18 cellular contexts compared by ENCODE assay signal in the genomic region with DNA sequence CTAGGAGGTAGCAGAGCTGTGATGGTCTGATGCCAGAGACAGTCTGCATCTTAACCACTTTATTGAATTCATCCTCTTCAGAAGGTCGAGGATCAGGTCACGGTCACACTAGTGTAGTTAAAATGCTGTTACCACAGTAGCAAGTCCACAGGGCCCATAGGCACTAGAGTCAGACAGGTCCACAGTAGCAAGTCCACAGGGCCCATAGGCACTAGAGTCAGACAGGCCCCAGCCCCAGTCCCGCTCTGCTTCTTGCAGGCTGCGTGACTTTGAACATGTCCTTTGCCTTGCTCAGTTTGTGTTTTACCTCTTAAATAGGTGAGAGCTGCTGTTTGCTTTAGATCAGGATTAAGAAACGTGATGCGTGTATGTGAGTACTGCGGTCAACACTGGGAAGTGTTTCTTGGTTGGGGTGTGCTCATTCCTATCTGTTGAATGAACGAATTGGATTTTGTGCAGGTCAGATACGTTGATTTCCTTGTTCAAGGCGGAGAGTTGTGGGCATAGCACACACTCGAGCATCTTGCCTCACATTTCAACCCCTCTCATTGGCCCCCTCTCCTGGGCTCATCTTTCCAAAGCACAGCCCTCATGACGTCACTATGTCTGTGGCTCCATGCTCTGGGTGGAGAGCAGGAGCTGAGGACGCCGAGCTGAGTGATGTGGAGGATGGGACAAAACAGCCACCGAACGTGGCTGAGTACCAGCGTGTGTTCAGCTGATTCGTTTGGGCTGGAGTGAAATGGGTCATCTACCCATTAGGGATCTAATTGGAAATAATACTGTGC.
A peak's percentile ranks its signal among the peaks of the same experiment; 100 is the strongest.
DNase-seq lines count a peak whose midpoint lies in the region; ATAC-seq, FAIRE-seq and TF ChIP-seq lines count a peak whose summit lies in the region.
"Had no signal": no experiment of that assay in that cellular context is flagged by ENCODE, and none has a peak within 500 bp of the region (broad histone marks: within the 10 kb centered on the region; RNA-seq: fewer than 3 reads in every experiment).

No MANE protein-coding gene starts in this region.

- peak overlapping the region in 2 of 3 donors; percentile 23 to 44 for H3K27ac Mint-ChIP-seq in CD4-positive, CD25-positive, alpha-beta regulatory T cell

- H3K79me1 ChIP-seq in H1 (ENCODE audit: low read depth, low read length) = peaks cover 5% of the 10 kb centered on the region; the same call in 1 of the 2 replicates

- no peaks in the 10 kb centered on the region for H3K27me3 Mint-ChIP-seq in CD4-positive, CD25-positive, alpha-beta regulatory T cell
- H3K27me3 Mint-ChIP-seq: IgD-negative memory B cell had no signal

- H2BK5ac ChIP-seq in H1 (ENCODE audit: low read depth, low read length) = no peak overlapping the region

- WGBS in H1 (ENCODE audit: extremely low coverage in 1 of 2, insufficient coverage in 1 of 2, insufficient read length in 1 of 2, insufficient replicate concordance in 2 of 2, low coverage in 1 of 2, low lambda C conversion rate in 2 of 2, missing lambda C conversion rate in 1 of 2), 2 experiments = 87% methylated on average over 18 of the region's 18 CpGs; no CpG with 5 or more reads in 1 of the 2 experiments

- H2AFZ ChIP-seq in H1 (ENCODE audit: low read length) = no peak overlapping the region
- H2AFZ ChIP-seq: PC-9 had no signal

- TF ChIP-seq EP300 in H1 (IDR thresholded peaks at IDR 0.05; ENCODE audit: borderline replicate concordance in 1 of 2, low read depth in 2 of 2, low read length in 2 of 2) = no peak

- no peak for FAIRE-seq in H1 (lab: Jason Lieb, UNC)
- FAIRE-seq: A549 had no signal

- H3K4me1 Mint-ChIP-seq in CD4-positive, CD25-positive, alpha-beta regulatory T cell = peaks cover 6 to 17% (median 12%) of the 10 kb centered on the region in 4 donors

- H3K36me3 Mint-ChIP-seq in CD4-positive, CD25-positive, alpha-beta regulatory T cell = peaks cover 31% of the 10 kb centered on the region

- H3K18ac ChIP-seq in H1 (ENCODE audit: extremely low read depth, low read length) = no peak overlapping the region

- DNase-seq in CD4-positive, CD25-positive, alpha-beta regulatory T cell = no peak
- DNase-seq in H1 (ENCODE audit: low read depth in 1 of 2, low spot score in 2 of 2) (no peak), mesenteric fat pad (ENCODE audit: low spot score) (peak; percentile 45), CD1c-positive myeloid dendritic cell (ENCODE audit: extremely low spot score) (no peak), NCI-H748 (lab: John Stamatoyannopoulos, UW; ENCODE audit: unreplicated experiment) (no peak)
- DNase-seq: Caco-2, DMS153, NCI-H1105, NCI-H1694, NCI-H226, NCI-H526 treated with DMSO at 0.1 percent for 48 hours, PC-9 had no signal

- H2BK120ac ChIP-seq in H1 (replicated peaks; ENCODE audit: low read depth, low read length) = no peak overlapping the region

- peak overlapping the region in 1 of 4 experiments; percentile 24; a peak in 1 of 7 replicates for H3K9ac ChIP-seq in H1 (replicated peaks in 1 of 4; ENCODE audit: extremely low read depth in 1 of 4, low read depth in 3 of 4, low read length in 3 of 4)

- H3K4ac ChIP-seq in H1 (replicated peaks; ENCODE audit: insufficient read length, low read depth, low read length) = no peak overlapping the region

- no peak overlapping the region for H3K27ac ChIP-seq in CD4-positive, CD25-positive, alpha-beta regulatory T cell (ENCODE audit: insufficient read depth, low read length, poor library complexity, severe bottlenecking)
- H3K27ac ChIP-seq in HEK293 (ENCODE audit: extremely low read depth, low read depth, low read length) (no peak overlapping the region), H1 (ENCODE audit: low read depth, low read length) (no peak overlapping the region)
- H3K27ac ChIP-seq: A549, C4-2B, PC-9 had no signal

- H3K4me1 ChIP-seq in CD4-positive, CD25-positive, alpha-beta regulatory T cell (ENCODE audit: control insufficient read depth, insufficient read depth, low read length, poor library complexity, severe bottlenecking) = no peaks in the 10 kb centered on the region
- H3K4me1 ChIP-seq in HEK293 (ENCODE audit: control insufficient read depth, insufficient read depth, low read length) (no peaks in the 10 kb centered on the region), H1 (replicated peaks in 1 of 4; ENCODE audit: control insufficient read depth in 3 of 4, insufficient read depth in 4 of 4, low read length in 3 of 4) (peaks cover 0 to 10% (median 5%) of the 10 kb centered on the region in 4 experiments; a peak in 6 of 7 replicates)
- H3K4me1 ChIP-seq: A549, Caco-2 had no signal

- no peak for ATAC-seq in CD4-positive, CD25-positive, alpha-beta regulatory T cell (ENCODE audit: low read depth in 2 of 2)
- ATAC-seq in GM18520 (IDR thresholded peaks at IDR 0.05; ENCODE audit: unreplicated experiment) (no peak), HG03521 (IDR thresholded peaks at IDR 0.05; ENCODE audit: unreplicated experiment) (no peak)
- ATAC-seq: A549 had no signal

- H3K9me3 ChIP-seq in CD4-positive, CD25-positive, alpha-beta regulatory T cell (ENCODE audit: control insufficient read depth in 2 of 2, low read length in 2 of 2) = no peaks in the 10 kb centered on the region
- H3K9me3 ChIP-seq in HEK293 (ENCODE audit: control insufficient read depth, insufficient read depth, low read depth, low read length) (no peaks in the 10 kb centered on the region), H1 (ENCODE audit: insufficient read depth in 2 of 2, low read depth in 1 of 2, low read length in 1 of 2) (no peaks in the 10 kb centered on the region)
- H3K9me3 ChIP-seq: A549, Caco-2 had no signal

- no peak for TF ChIP-seq RAD21 in H1 (IDR thresholded peaks at IDR 0.05 in 1 of 2, conservative IDR thresholded peaks at IDR 0.05 in 1 of 2; ENCODE audit: low read depth in 2 of 2, low read length in 2 of 2)

- H3K23ac ChIP-seq in H1 (ENCODE audit: insufficient read length) = no peak overlapping the region

- no peaks in the 10 kb centered on the region for H3K23me2 ChIP-seq in H1 (ENCODE audit: low read depth, low read length)

- no peak overlapping the region for H4K5ac ChIP-seq in H1 (ENCODE audit: insufficient read length, low read depth, low read length)

- H3K4me3 ChIP-seq in CD4-positive, CD25-positive, alpha-beta regulatory T cell (ENCODE audit: low read depth, low read length) = no peak overlapping the region
- H3K4me3 ChIP-seq in HEK293 (ENCODE audit: low read depth, low read length) (no peak overlapping the region), H1 (ENCODE audit: extremely low read depth in 1 of 4, insufficient read depth in 2 of 4, low read depth in 3 of 4, low read length in 4 of 4) (no peak overlapping the region)
- H3K4me3 ChIP-seq: A549, PC-9 had no signal

- TF ChIP-seq CTCF in HEK293 (tag by site-specific recombination; IDR thresholded peaks at IDR 0.05) (no peak), H1 (IDR thresholded peaks at IDR 0.05; ENCODE audit: control extremely low read depth in 1 of 3, insufficient read depth in 1 of 3, low read depth in 1 of 3, low read length in 3 of 3) (no peak)

- H3K4me3 Mint-ChIP-seq in CD4-positive, CD25-positive, alpha-beta regulatory T cell = no peak overlapping the region
- H3K4me3 Mint-ChIP-seq: IgD-negative memory B cell had no signal

- POLR2A ChIA-PET in HEK293 (lab: Yijun Ruan, JAX) (no interaction called here), H1 (lab: Charles Lee; ENCODE audit: partially characterized antibody) (no interaction called here)

- no peak overlapping the region for H4K8ac ChIP-seq in H1 (ENCODE audit: extremely low read depth, insufficient read depth, low read length)

- no peak for TF ChIP-seq POLR2A in H1 (IDR thresholded peaks at IDR 0.05; ENCODE audit: control extremely low read depth in 1 of 2, low read depth in 2 of 2, low read length in 2 of 2)

- no peak overlapping the region for H2BK15ac ChIP-seq in H1 (ENCODE audit: low read length)

- no peak overlapping the region for H3K4me2 ChIP-seq in H1 (ENCODE audit: insufficient read depth in 1 of 2, low read depth in 2 of 2, low read length in 2 of 2)
- H3K4me2 ChIP-seq: A549, PC-9 had no signal

- H3K27me3 ChIP-seq in CD4-positive, CD25-positive, alpha-beta regulatory T cell (ENCODE audit: control insufficient read depth, insufficient read depth, low read length) = no peaks in the 10 kb centered on the region
- H3K27me3 ChIP-seq in H1 (replicated peaks in 1 of 4; ENCODE audit: control insufficient read depth in 3 of 4, extremely low read depth in 1 of 4, insufficient read depth in 3 of 4, low read length in 3 of 4) = no peaks in the 10 kb centered on the region

- CTCF ChIA-PET in HEK293 (lab: Yijun Ruan, JAX) = interaction anchor here (0.7 kb wide), 1 partner anchor 33 kb away, joined by 3 read pairs; no protein-coding TSS in a partner anchor
- CTCF ChIA-PET in H1 (lab: Charles Lee; ENCODE audit: partially characterized antibody) = interaction anchor here (0.7 to 2.1 kb wide), 8 partner anchors 8 to 121 kb away, joined by 3 to 8 read pairs (median 4); no protein-coding TSS in a partner anchor

- no peaks in the 10 kb centered on the region; a peak in 1 of 4 replicates for H3K79me2 ChIP-seq in H1 (ENCODE audit: control insufficient read depth in 1 of 2, insufficient read depth in 2 of 2, low read length in 2 of 2)

- no peak overlapping the region for H4K91ac ChIP-seq in H1 (replicated peaks; ENCODE audit: insufficient read length, low read length)

- no peak overlapping the region for H2BK12ac ChIP-seq in H1 (ENCODE audit: low read depth, low read length)

- no peak overlapping the region for H3K14ac ChIP-seq in H1 (ENCODE audit: insufficient read length)

- H3K9me3 Mint-ChIP-seq in CD4-positive, CD25-positive, alpha-beta regulatory T cell = no peaks in the 10 kb centered on the region
- H3K9me3 Mint-ChIP-seq: IgD-negative memory B cell had no signal

- H3K56ac ChIP-seq in H1 (replicated peaks; ENCODE audit: insufficient read length, low read depth, low read length) = no peak overlapping the region

- H2BK20ac ChIP-seq in H1 (ENCODE audit: low read length) = no peak overlapping the region

- H3K36me3 ChIP-seq in CD4-positive, CD25-positive, alpha-beta regulatory T cell (ENCODE audit: control insufficient read depth, insufficient read depth, low read length) = peaks cover 10% of the 10 kb centered on the region
- H3K36me3 ChIP-seq in HEK293 (ENCODE audit: control insufficient read depth in 2 of 2, insufficient read depth in 1 of 2, low read length in 2 of 2) (no peaks in the 10 kb centered on the region), H1 (ENCODE audit: control insufficient read depth in 2 of 4, insufficient read depth in 4 of 4, low read length in 3 of 4) (no peaks in the 10 kb centered on the region)

- no peak overlapping the region for H2AK5ac ChIP-seq in H1 (ENCODE audit: low read depth, low read length)

- H4K20me1 ChIP-seq in H1 (replicated peaks in 1 of 2; ENCODE audit: control insufficient read depth in 1 of 2, insufficient read depth in 2 of 2, low read length in 2 of 2) = peaks cover 0 to 3% of the 10 kb centered on the region in 2 experiments

TF ChIP-seq in HEK293, 187 proteins besides CTCF, POLR2A, EP300 and RAD21 (continues in another document):
- TF ChIP-seq ZNF621 (tag by site-specific recombination; IDR thresholded peaks at IDR 0.05) = no peak
